ENCODE assay signal across 8 cellular contexts in genomic region chr19:10009714-10010224, GRCh38. TPM values are rescaled to one million over a fixed set of nuclear protein-coding genes. Genes with fewer than 3 reads are reported as not detected.
DNase-seq lines count a peak whose midpoint lies in the region; ATAC-seq and TF ChIP-seq lines count a peak whose summit lies in the region.

No MANE protein-coding gene starts in this region.

- no peaks in the 10 kb centered on the region for H3K36me3 ChIP-seq in CD4-positive, alpha-beta memory T cell (ENCODE audit: insufficient read depth, low read length)
- H3K36me3 ChIP-seq in PC-3 (ENCODE audit: low read depth, low read length) (no peaks in the 10 kb centered on the region), fibroblast of lung (ENCODE audit: control insufficient read depth, insufficient read depth, low read length) (peaks cover under 1% of the 10 kb centered on the region), ovary (no peaks in the 10 kb centered on the region)

- peaks cover 0 to 7% (median under 1%) of the 10 kb centered on the region in 8 donors for H3K9me3 Mint-ChIP-seq in CD4-positive, alpha-beta memory T cell

- peak overlapping the region in 7 of 8 donors; percentile 61 to 81 (median 74) for H3K4me3 Mint-ChIP-seq in CD4-positive, alpha-beta memory T cell

- peaks cover 39% of the 10 kb centered on the region for H3K4me1 ChIP-seq in CD4-positive, alpha-beta memory T cell (ENCODE audit: insufficient read depth, low read length)
- H3K4me1 ChIP-seq in PC-3 (ENCODE audit: insufficient read depth, low read length) (peaks cover 12% of the 10 kb centered on the region; the same call in 1 of the 2 replicates), fibroblast of lung (ENCODE audit: control insufficient read depth, extremely low read depth, insufficient read depth, low read length) (peaks cover 16% of the 10 kb centered on the region), ovary (ENCODE audit: insufficient read depth) (peaks cover 13% of the 10 kb centered on the region)

- H3K9me2 ChIP-seq in PC-3 (replicated peaks; ENCODE audit: low read length): no peaks in the 10 kb centered on the region

- WGBS in ovary, 3 donors: 2% methylated on average over 22 of the region's 22 CpGs

- TF ChIP-seq POLR2A in ovary (IDR thresholded peaks at IDR 0.05): no peak

- no peaks in the 10 kb centered on the region for H3F3A ChIP-seq in PC-3 (ENCODE audit: low read length, unreplicated experiment)

- BruUV-seq in PC-3 (replicated peaks; lab: Mats Ljungman, UMichigan): no TSS peak

- peak in 2 of 5 donors; percentile 21 to 38 for DNase-seq in CD4-positive, alpha-beta memory T cell
- no peak for DNase-seq in PC-3
- no peak for DNase-seq in fibroblast of lung (ENCODE audit: low read depth in 2 of 2)
- no peak for DNase-seq in ovary
- DNase-seq in NCI-H446 treated with DMSO at 0.1 percent for 48 hours (lab: John Stamatoyannopoulos, UW): no peak
- no peak for DNase-seq in stimulated activated CD4-positive, alpha-beta T cell treated with anti-CD3 and anti-CD28 coated beads, Interleukin-2, amount 100 ng/mL, for 48 hours
- no peak for DNase-seq in mucosa of gallbladder (ENCODE audit: low spot score)

- TF ChIP-seq EP300 in ovary (IDR thresholded peaks at IDR 0.05): no peak

- peaks cover 15 to 38% (median 30%) of the 10 kb centered on the region in 4 donors for H3K4me1 Mint-ChIP-seq in CD4-positive, alpha-beta memory T cell

- H4K20me1 ChIP-seq in PC-3 (ENCODE audit: low read length) (no peaks in the 10 kb centered on the region), fibroblast of lung (ENCODE audit: control insufficient read depth, extremely low read depth, insufficient read depth, low read length) (no peaks in the 10 kb centered on the region)

- H3K4me2 ChIP-seq in PC-3 (ENCODE audit: low read length): peak overlapping the region; percentile 61; the same call in 1 of the 2 replicates
- peak overlapping the region; percentile 59 for H3K4me2 ChIP-seq in fibroblast of lung (ENCODE audit: extremely low read depth, insufficient read depth, low read length)

- peaks cover 43 to 46% of the 10 kb centered on the region in 2 donors for H3K27me3 Mint-ChIP-seq in CD4-positive, alpha-beta memory T cell

- no peak for TF ChIP-seq CTCF in PC-3 (conservative IDR thresholded peaks at IDR 0.05; ENCODE audit: low read depth, low read length)
- no peak for TF ChIP-seq CTCF in fibroblast of lung (conservative IDR thresholded peaks at IDR 0.05 in 1 of 2, IDR thresholded peaks at IDR 0.05 in 1 of 2; ENCODE audit: low read depth in 1 of 2, low read length in 2 of 2)
- TF ChIP-seq CTCF in ovary (IDR thresholded peaks at IDR 0.05): no peak

- no peak overlapping the region for H3K27ac ChIP-seq in CD4-positive, alpha-beta memory T cell (ENCODE audit: low read depth, low read length)
- H3K27ac ChIP-seq in PC-3 (ENCODE audit: low read length): no peak overlapping the region
- H3K27ac ChIP-seq in fibroblast of lung (ENCODE audit: insufficient read depth, low read length): peak overlapping the region; percentile 73
- no peak overlapping the region for H3K27ac ChIP-seq in ovary

- peaks cover 20% of the 10 kb centered on the region for H3K27me3 ChIP-seq in CD4-positive, alpha-beta memory T cell (ENCODE audit: insufficient read depth, low read length)
- H3K27me3 ChIP-seq in PC-3 (ENCODE audit: low read length): peaks cover 54% of the 10 kb centered on the region
- H3K27me3 ChIP-seq in fibroblast of lung (ENCODE audit: control insufficient read depth, insufficient read depth, low read length): no peaks in the 10 kb centered on the region
- no peaks in the 10 kb centered on the region for H3K27me3 ChIP-seq in ovary

- H3K9ac ChIP-seq in PC-3 (ENCODE audit: low read length): no peak overlapping the region
- H3K9ac ChIP-seq in fibroblast of lung (ENCODE audit: insufficient read depth, low read length): peak overlapping the region; percentile 95

- ATAC-seq in PC-3 (no peak), HG03097 (IDR thresholded peaks at IDR 0.05; ENCODE audit: low FRiP score, unreplicated experiment) (no peak)

- CTCF ChIA-PET in CD4-positive, alpha-beta memory T cell (lab: Charles Lee; ENCODE audit: partially characterized antibody): interaction anchor here (0.6 to 1.1 kb wide), 3 partner anchors 9 to 11 kb away, joined by 3 to 8 read pairs (median 4); no protein-coding TSS in a partner anchor
- CTCF ChIA-PET in PC-3 (lab: Charles Lee): no interaction called here

- H3K79me2 ChIP-seq in PC-3 (ENCODE audit: low read length) (no peaks in the 10 kb centered on the region), fibroblast of lung (ENCODE audit: control insufficient read depth, insufficient read depth, low read length) (peaks cover 2% of the 10 kb centered on the region)

- H2AFZ ChIP-seq in PC-3 (ENCODE audit: low read length): no peak overlapping the region
- H2AFZ ChIP-seq in fibroblast of lung (ENCODE audit: low read length): no peak overlapping the region

- no peaks in the 10 kb centered on the region for H3K9me3 ChIP-seq in CD4-positive, alpha-beta memory T cell (ENCODE audit: control insufficient read depth in 1 of 2, low read length in 2 of 2)
- H3K9me3 ChIP-seq in PC-3 (ENCODE audit: low read length) (no peaks in the 10 kb centered on the region), fibroblast of lung (ENCODE audit: control insufficient read depth, insufficient read depth, low read depth, low read length) (no peaks in the 10 kb centered on the region), ovary (no peaks in the 10 kb centered on the region)

- H3K4me3 ChIP-seq in CD4-positive, alpha-beta memory T cell (ENCODE audit: low read length in 2 of 2): no peak overlapping the region
- H3K4me3 ChIP-seq in PC-3 (ENCODE audit: low read length) (no peak overlapping the region), fibroblast of lung (replicated peaks in 1 of 4; ENCODE audit: control extremely low read depth in 1 of 4, insufficient read depth in 1 of 4, low read depth in 3 of 4, low read length in 4 of 4) (peak overlapping the region; percentile 33 to 65 (median 62)), ovary (peak overlapping the region; percentile 28)

- intact Hi-C loops in CD4-positive, alpha-beta memory T cell (cut with micrococcal nuclease): no loop called here
- intact Hi-C loops in PC-3 (cut with micrococcal nuclease): no loop called here
- intact Hi-C loops in ovary (cut with DNase I): loop anchor here in 2 of 4 donors (5.0 to 10.0 kb wide), 2 partner anchors 72 to 75 kb away; partner anchors contain the start of gene OLFM2 (in 2 of the 2)

- POLR2A ChIA-PET in CD4-positive, alpha-beta memory T cell (lab: Charles Lee; ENCODE audit: partially characterized antibody): no interaction called here
- POLR2A ChIA-PET in PC-3 (lab: Charles Lee; ENCODE audit: unreplicated experiment): interaction anchor here (0.6 kb wide), 1 partner anchor 79 kb away, joined by 9 read pairs; no protein-coding TSS in a partner anchor

- peak overlapping the region; percentile 3 to 85 (median 43) for H3K27ac Mint-ChIP-seq in CD4-positive, alpha-beta memory T cell

- peaks cover 0 to 1% of the 10 kb centered on the region in 2 donors for H3K36me3 Mint-ChIP-seq in CD4-positive, alpha-beta memory T cell

RNA-seq across cellular contexts. Expression of gene COL5A3, which starts 0.5 kb away (rescaled TPM):
- 1 to 10 TPM; 3.5 to 4.3 TPM for total RNA-seq in CD4-positive, alpha-beta memory T cell
- under 1 TPM; 0.07 to 0.45 TPM for polyA plus RNA-seq in CD4-positive, alpha-beta memory T cell
- total RNA-seq in PC-3 (2014; rRNA removed) (0.11 and 0.12 TPM in 2 replicates), fibroblast of lung (0.77 and 1.2 TPM in 2 replicates), ovary (1 to 10 TPM; 1.7 to 9.0 (median 4.4) TPM), mucosa of gallbladder (5.9 TPM)
- polyA plus RNA-seq in fibroblast of lung (0.56 and 33.7 TPM in 2 replicates), ovary (1 to 10 TPM; 1.5 to 6.7 TPM)
- 1.6 and 85.2 TPM in 2 replicates for polyA plus RNA-seq in fibroblast of lung (2012)
- 1.7 and 70.1 TPM in 2 replicates for polyA minus RNA-seq in fibroblast of lung (ENCODE audit: low replicate concordance)

RNA-seq across cellular contexts. Expression of gene RDH8, which starts 3.5 kb away (rescaled TPM):
- total RNA-seq in CD4-positive, alpha-beta memory T cell: not detected
- polyA plus RNA-seq in CD4-positive, alpha-beta memory T cell: not detected
- total RNA-seq in PC-3 (2014; rRNA removed) (not detected in 2 replicates), fibroblast of lung (not detected in 2 replicates), ovary (not detected), mucosa of gallbladder (not detected)
- polyA plus RNA-seq in fibroblast of lung (0.06 TPM in 1 of 2 replicates, not detected in the other), ovary (not detected)
- not detected in 2 replicates for polyA plus RNA-seq in fibroblast of lung (2012)
- polyA minus RNA-seq in fibroblast of lung (ENCODE audit: low replicate concordance): not detected in 2 replicates

Comparison
In these comparisons a context has a peak if more than half of its experiments do, and no peak if none do; other contexts are left out.
1. H3K4me3 ChIP-seq: peak in fibroblast of lung (4 of 4) and ovary (single experiment); none in CD4-positive, alpha-beta memory T cell (0 of 2) and PC-3 (single experiment).